Comparison of ENCODE assay signal across 8 cellular contexts in genomic region chrX:10173331-10173900, GRCh38. TPM values are rescaled to one million over a fixed set of nuclear protein-coding genes. Genes with fewer than 3 reads are reported as not detected.
A peak's percentile ranks its signal among the peaks of the same experiment; 100 is the strongest.
DNase-seq lines count a peak whose midpoint lies in the region; ATAC-seq and TF ChIP-seq lines count a peak whose summit lies in the region.

No MANE protein-coding gene starts in this region.

- H3K9me3 Mint-ChIP-seq in stimulated activated naive B cell treated with anti-CD40 and anti-IgM and Interleukin-4, amounts not matched to agents 10 μg/mL and 1 μg/mL and 100 μg/mL, for 72 hours, result no peaks in the 10 kb centered on the region
- H3K9me3 Mint-ChIP-seq in activated T-helper 17 cell treated with anti-CD3 and anti-CD28 coated beads, Interleukin-2, amount 50 U/mL, for 72 hours, result no peaks in the 10 kb centered on the region

- peaks cover 4% of the 10 kb centered on the region for H3K4me1 ChIP-seq in iPS DF 6.9 (ENCODE audit: control insufficient read depth, insufficient read depth, low read length)
- peaks cover 0 to 18% (median 0%) of the 10 kb centered on the region in 4 donors for H3K4me1 ChIP-seq in transverse colon

- no CpG with 5 or more reads among the region's 19 CpGs for WGBS in iPS DF 6.9 (ENCODE audit: insufficient coverage, insufficient read length)
- WGBS in transverse colon (ENCODE audit: low coverage in 1 of 2), 2 donors, result 65% methylated on average over 19 of the region's 19 CpGs; no CpG with 5 or more reads in 1 of the 2 donors

- intact Hi-C loops in transverse colon (cut with DNase I; ENCODE audit: low total_unique reads), result no loop called here

- H3K9me3 ChIP-seq in iPS DF 6.9 (ENCODE audit: control insufficient read depth, insufficient read depth, low read length), result no peaks in the 10 kb centered on the region
- no peaks in the 10 kb centered on the region for H3K9me3 ChIP-seq in transverse colon

- DNase-seq in HPDE6-E6E7 (ENCODE audit: extremely low spot score) (peak; percentile 78), amygdala (lab: John Stamatoyannopoulos, UW) (peak in 29 of 56 donors; percentile 2 to 78 (median 21)), iPS DF 6.9 (ENCODE audit: low read depth, low spot score) (peak; percentile 27), transverse colon (no peak), GM20000 (ENCODE audit: low spot score) (no peak)
- DNase-seq in stimulated activated naive B cell treated with anti-CD40 and anti-IgM and Interleukin-4, amounts not matched to agents 10 μg/mL and 1 μg/mL and 100 μg/mL, for 72 hours, result no peak

- in situ Hi-C loops in transverse colon (cut with MboI; ENCODE audit: low pct_ligation_motif_present in 1 of 4, low pct_unique_long_range_greater_than_20kb in 1 of 4, low sequenced_read_pairs in 3 of 4), result no loop called here

- no peak for TF ChIP-seq EP300 in transverse colon (IDR thresholded peaks at IDR 0.05; ENCODE audit: low read depth)

- no peak overlapping the region for H3K4me3 Mint-ChIP-seq in stimulated activated naive B cell treated with anti-CD40 and anti-IgM and Interleukin-4, amounts not matched to agents 10 μg/mL and 1 μg/mL and 100 μg/mL, for 72 hours
- H3K4me3 Mint-ChIP-seq in activated T-helper 17 cell treated with anti-CD3 and anti-CD28 coated beads, Interleukin-2, amount 50 U/mL, for 72 hours, result no peak overlapping the region

- peaks cover 22 to 29% of the 10 kb centered on the region in 2 donors for H3K36me3 Mint-ChIP-seq in stimulated activated naive B cell treated with anti-CD40 and anti-IgM and Interleukin-4, amounts not matched to agents 10 μg/mL and 1 μg/mL and 100 μg/mL, for 72 hours
- H3K36me3 Mint-ChIP-seq in activated T-helper 17 cell treated with anti-CD3 and anti-CD28 coated beads, Interleukin-2, amount 50 U/mL, for 72 hours (ENCODE audit: low read depth), result no peaks in the 10 kb centered on the region

- H3K36me3 ChIP-seq in iPS DF 6.9 (ENCODE audit: control insufficient read depth, insufficient read depth, low read length), result no peaks in the 10 kb centered on the region
- H3K36me3 ChIP-seq in transverse colon, result no peaks in the 10 kb centered on the region

- no peak overlapping the region for H3K4me3 ChIP-seq in iPS DF 6.9 (ENCODE audit: low read length)
- H3K4me3 ChIP-seq in transverse colon, result no peak overlapping the region

- H3K27ac ChIP-seq in iPS DF 6.9 (ENCODE audit: low read length) (no peak overlapping the region), transverse colon (peak overlapping the region in 1 of 4 donors; percentile 37)

- no peak for ATAC-seq in stimulated activated naive B cell treated with anti-CD40 and anti-IgM and Interleukin-4, amounts not matched to agents 10 μg/mL and 1 μg/mL and 100 μg/mL, for 72 hours (replicated peaks)
- ATAC-seq in HG03460 (IDR thresholded peaks at IDR 0.05; ENCODE audit: unreplicated experiment), result no peak
- ATAC-seq in activated T-helper 17 cell treated with anti-CD3 and anti-CD28 coated beads, Interleukin-2, amount 50 U/mL, for 72 hours (replicated peaks), result no peak

- no peak for TF ChIP-seq POLR2A in transverse colon (IDR thresholded peaks at IDR 0.05)

- H3K27me3 Mint-ChIP-seq in stimulated activated naive B cell treated with anti-CD40 and anti-IgM and Interleukin-4, amounts not matched to agents 10 μg/mL and 1 μg/mL and 100 μg/mL, for 72 hours, result peaks cover 0 to 12% of the 10 kb centered on the region in 2 donors
- peaks cover 17% of the 10 kb centered on the region for H3K27me3 Mint-ChIP-seq in activated T-helper 17 cell treated with anti-CD3 and anti-CD28 coated beads, Interleukin-2, amount 50 U/mL, for 72 hours

- peak overlapping the region; percentile 75 for H3K27ac Mint-ChIP-seq in stimulated activated naive B cell treated with anti-CD40 and anti-IgM and Interleukin-4, amounts not matched to agents 10 μg/mL and 1 μg/mL and 100 μg/mL, for 72 hours
- no peak overlapping the region for H3K27ac Mint-ChIP-seq in activated T-helper 17 cell treated with anti-CD3 and anti-CD28 coated beads, Interleukin-2, amount 50 U/mL, for 72 hours

- peaks cover 28 to 64% of the 10 kb centered on the region in 2 donors for H3K4me1 Mint-ChIP-seq in stimulated activated naive B cell treated with anti-CD40 and anti-IgM and Interleukin-4, amounts not matched to agents 10 μg/mL and 1 μg/mL and 100 μg/mL, for 72 hours
- H3K4me1 Mint-ChIP-seq in activated T-helper 17 cell treated with anti-CD3 and anti-CD28 coated beads, Interleukin-2, amount 50 U/mL, for 72 hours, result no peaks in the 10 kb centered on the region

- TF ChIP-seq CTCF in transverse colon (IDR thresholded peaks at IDR 0.05) (no peak), GM20000 (IDR thresholded peaks at IDR 0.05; ENCODE audit: extremely low read depth, missing control alignments) (no peak)

- H3K27me3 ChIP-seq in iPS DF 6.9 (ENCODE audit: control insufficient read depth, insufficient read depth, low read length), result no peaks in the 10 kb centered on the region
- no peaks in the 10 kb centered on the region for H3K27me3 ChIP-seq in transverse colon

RNA-seq across cellular contexts. Expression of gene CLCN4, which starts 16.6 kb away (rescaled TPM):
- total RNA-seq in transverse colon, result 1 to 10 TPM in 1 of 4 donors, under 1 TPM in 1, not detected in 2; 0.79 to 1.1 TPM
- total RNA-seq in activated T-helper 17 cell treated with anti-CD3 and anti-CD28 coated beads, Interleukin-2, amount 50 U/mL, for 72 hours, result under 1 TPM in 1 of 2 donors, not detected in 1; 0.19 TPM

Comparison
In these comparisons a context has a peak if more than half of its experiments do, and no peak if none do; other contexts are left out.
1. DNase-seq: peak in HPDE6-E6E7 (single experiment), amygdala (29 of 56) and iPS DF 6.9 (single experiment); none in stimulated activated naive B cell treated with anti-CD40 and anti-IgM and Interleukin-4, amounts not matched to agents 10 μg/mL and 1 μg/mL and 100 μg/mL, for 72 hours (single experiment), transverse colon (single experiment) and GM20000 (single experiment).